In the genomic region with DNA sequence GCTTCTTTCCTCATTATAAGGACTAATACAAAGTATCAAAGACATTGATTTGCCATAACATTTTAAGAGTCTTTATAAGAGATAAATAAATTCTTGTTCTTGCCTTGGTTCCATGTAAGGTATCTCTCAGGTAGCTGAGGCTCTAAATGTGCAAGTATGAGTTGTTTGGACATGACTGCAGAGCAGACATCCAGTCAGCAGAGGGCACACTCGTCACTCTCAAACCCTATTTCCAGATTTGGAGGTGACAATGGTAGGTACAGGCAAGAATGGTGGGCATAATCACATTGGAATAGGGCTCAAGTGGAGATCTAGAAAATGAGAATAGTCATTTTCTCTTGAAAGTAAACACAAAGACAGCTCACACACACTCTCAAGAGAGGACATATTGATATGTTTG, we compare ENCODE assay signal across 9 cellular contexts.
DNase-seq lines count a peak whose midpoint lies in the region; ATAC-seq and TF ChIP-seq lines count a peak whose summit lies in the region.
"Had no signal": no experiment of that assay in that cellular context is flagged by ENCODE, and none has a peak within 500 bp of the region (broad histone marks: within the 10 kb centered on the region; RNA-seq: fewer than 3 reads in every experiment).

No MANE protein-coding gene starts in this region.

- peak; percentile 32 to 59 (median 57) for TF ChIP-seq CTCF in nephron (IDR thresholded peaks at IDR 0.05; ENCODE audit: unreplicated experiment in 3 of 3)

- no peaks in the 10 kb centered on the region for H3K36me3 Mint-ChIP-seq in nephron (ENCODE audit: low read depth)

- ATAC-seq in HG03045 (IDR thresholded peaks at IDR 0.05; ENCODE audit: unreplicated experiment): no peak

- H3K4me3 Mint-ChIP-seq in nephron: no peak overlapping the region
- H3K4me3 Mint-ChIP-seq: activated CD4-positive, alpha-beta T cell treated with anti-CD3 and anti-CD28 coated beads, Interleukin-2, amount 10 ng/mL, durations not matched to agents 7 days and 5 days had no signal

- H3K4me1 Mint-ChIP-seq in nephron: peaks cover 3% of the 10 kb centered on the region
- H3K4me1 Mint-ChIP-seq: activated CD4-positive, alpha-beta T cell treated with anti-CD3 and anti-CD28 coated beads, Interleukin-2, amount 10 ng/mL, durations not matched to agents 7 days and 5 days had no signal

- peaks cover 30% of the 10 kb centered on the region for H3K9me3 Mint-ChIP-seq in nephron
- H3K9me3 Mint-ChIP-seq: activated CD4-positive, alpha-beta T cell treated with anti-CD3 and anti-CD28 coated beads, Interleukin-2, amount 10 ng/mL, durations not matched to agents 7 days and 5 days had no signal

- H3K27ac Mint-ChIP-seq in nephron: no peak overlapping the region

- peaks cover 60% of the 10 kb centered on the region for H3K27me3 Mint-ChIP-seq in nephron (ENCODE audit: low read depth)

- DNase-seq in NCI-H2081 (lab: John Stamatoyannopoulos, UW) (peak; percentile 3 to 4), NCI-H2081 treated with DMSO at 0.1 percent for 48 hours (lab: John Stamatoyannopoulos, UW) (no peak), HT-29 (ENCODE audit: low spot score) (peak; percentile 46), SW480 (ENCODE audit: low spot score) (peak; percentile 20), islet precursor cell (no peak), A172 (ENCODE audit: low spot score) (no peak)
- DNase-seq: activated CD4-positive, alpha-beta T cell treated with anti-CD3 and anti-CD28 coated beads, Interleukin-2, amount 10 ng/mL, durations not matched to agents 7 days and 5 days had no signal

Comparison
In these comparisons a context has a peak if more than half of its experiments do, and no peak if none do; other contexts are left out.
1. DNase-seq: peak in NCI-H2081 (2 of 2), HT-29 (single experiment) and SW480 (single experiment); none in NCI-H2081 treated with DMSO at 0.1 percent for 48 hours (single experiment), islet precursor cell (single experiment) and A172 (single experiment).